In the genomic region with DNA sequence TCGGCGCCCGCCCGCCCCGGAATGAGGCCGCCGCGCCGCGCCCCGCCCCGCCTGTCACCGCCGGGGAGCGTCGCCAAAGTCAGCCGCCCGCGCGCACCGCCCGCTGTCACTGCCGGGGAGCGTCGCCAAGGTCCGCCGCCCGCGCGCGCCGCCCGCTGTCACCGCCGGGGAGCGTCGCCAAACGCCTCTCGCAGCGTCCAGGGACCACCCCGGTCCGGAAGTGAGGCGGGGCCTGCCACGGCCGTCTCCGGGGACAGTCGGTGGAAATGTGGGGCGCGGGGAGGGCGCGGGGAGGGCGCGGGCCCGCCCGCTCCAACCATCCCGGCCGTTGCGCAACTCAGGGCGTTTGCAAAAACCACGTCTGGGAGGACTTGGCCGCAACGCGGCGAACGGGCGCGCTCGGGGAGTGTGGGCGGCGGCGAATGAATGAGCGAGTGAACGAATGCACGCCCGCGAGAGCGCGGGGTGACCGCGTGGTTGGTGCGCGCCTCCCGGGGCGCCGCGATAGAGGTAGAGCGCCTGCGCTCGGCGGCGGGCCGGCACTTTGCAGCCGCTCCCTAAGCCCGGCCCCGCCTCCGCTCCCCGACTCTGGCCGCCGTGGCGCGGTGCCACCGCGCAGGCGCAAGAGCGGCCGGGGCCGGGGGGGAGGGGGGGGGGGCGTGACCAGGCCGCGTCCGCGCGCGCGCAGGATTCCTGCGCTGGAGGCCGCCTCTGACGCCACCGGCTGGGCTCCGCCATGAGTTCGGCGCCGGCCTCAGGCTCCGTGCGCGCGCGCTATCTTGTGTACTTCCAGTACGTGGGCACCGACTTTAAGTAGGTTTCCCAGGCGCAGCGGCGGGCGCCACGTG, we compare ENCODE assay signal across 8 cellular contexts. TPM values are rescaled to one million over a fixed set of nuclear protein-coding genes. Genes with fewer than 3 reads are reported as not detected.
DNase-seq lines count a peak whose midpoint lies in the region; TF ChIP-seq lines count a peak whose summit lies in the region.

TSS of gene ACAP3 (minus strand) at position 23 of the 848 bp plus-strand sequence. CDS start 115 bp downstream, outside the sequence.
A gene with protein sequence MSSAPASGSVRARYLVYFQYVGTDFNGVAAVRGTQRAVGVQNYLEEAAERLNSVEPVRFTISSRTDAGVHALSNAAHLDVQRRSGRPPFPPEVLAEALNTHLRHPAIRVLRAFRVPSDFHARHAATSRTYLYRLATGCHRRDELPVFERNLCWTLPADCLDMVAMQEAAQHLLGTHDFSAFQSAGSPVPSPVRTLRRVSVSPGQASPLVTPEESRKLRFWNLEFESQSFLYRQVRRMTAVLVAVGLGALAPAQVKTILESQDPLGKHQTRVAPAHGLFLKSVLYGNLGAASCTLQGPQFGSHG (plus strand): TSS at position 690 of the 848 bp plus-strand sequence. CDS start 47 bp downstream, at position 737.

- no peaks in the 10 kb centered on the region for H3K36me3 Mint-ChIP-seq in neural progenitor cell

- H3K9me3 ChIP-seq in neural progenitor cell (ENCODE audit: low read depth) (no peaks in the 10 kb centered on the region), stomach smooth muscle (ENCODE audit: control insufficient read depth in 2 of 2, low read length in 2 of 2) (no peaks in the 10 kb centered on the region)

- H3K4me2 ChIP-seq in neural progenitor cell: peak within 1 kb of the TSS; percentile 100

- H2AFZ ChIP-seq in neural progenitor cell (replicated peaks): peak within 1 kb of the TSS; percentile 64

- H3K9ac ChIP-seq in neural progenitor cell: peak within 1 kb of the TSS; percentile 44
- peak within 1 kb of the TSS; percentile 68 to 73 for H3K9ac ChIP-seq in stomach smooth muscle (ENCODE audit: low read length in 2 of 2)

- H3K4me3 ChIP-seq in fibroblast of villous mesenchyme (ENCODE audit: low read depth, low read length) (peak within 1 kb of the TSS; percentile 76), neural progenitor cell (peak within 1 kb of the TSS; percentile 71), stomach smooth muscle (ENCODE audit: low read length in 2 of 2) (peak within 1 kb of the TSS; percentile 75 to 83)

- H3K27me3 ChIP-seq in neural progenitor cell (peaks cover 10% of the 10 kb centered on the region), stomach smooth muscle (ENCODE audit: control insufficient read depth in 1 of 2, insufficient read depth in 2 of 2, low read length in 2 of 2) (no peaks in the 10 kb centered on the region)

- H3K4me1 ChIP-seq in neural progenitor cell (peaks cover 37% of the 10 kb centered on the region), stomach smooth muscle (ENCODE audit: control insufficient read depth, insufficient read depth, low read length) (peaks cover 57% of the 10 kb centered on the region)

- no peak for TF ChIP-seq CTCF in fibroblast of villous mesenchyme (IDR thresholded peaks at IDR 0.05; ENCODE audit: insufficient read depth, low read depth, low read length)
- no peak for TF ChIP-seq CTCF in neural progenitor cell (IDR thresholded peaks at IDR 0.05)

- no peaks in the 10 kb centered on the region for H3K9me3 Mint-ChIP-seq in neural progenitor cell

- H3K27ac ChIP-seq in neural progenitor cell: no peak within 1 kb of the TSS
- H3K27ac ChIP-seq in stomach smooth muscle (ENCODE audit: low read length): peak within 1 kb of the TSS; percentile 77

- no peak within 1 kb of the TSS for H3K27ac Mint-ChIP-seq in neural progenitor cell

- peak; percentile 95 for DNase-seq in Daoy (ENCODE audit: low read depth)
- DNase-seq in GOT3 (lab: John Stamatoyannopoulos, UW): peak; percentile 88
- peak; percentile 92 for DNase-seq in LoVo (ENCODE audit: low spot score)
- peak; percentile 69 for DNase-seq in SHP77 treated with DMSO at 0.1 percent for 48 hours (lab: John Stamatoyannopoulos, UW)
- peak; percentile 95 for DNase-seq in activated effector memory CD4-positive, alpha-beta T cell treated with anti-CD3 and anti-CD28 coated beads, Interleukin-2, amount 50 U/mL, for 16 hours
- peak; percentile 93 for DNase-seq in fibroblast of villous mesenchyme (ENCODE audit: low read depth)
- peak; percentile 96 for DNase-seq in neural progenitor cell (ENCODE audit: low spot score)

- peaks cover 18% of the 10 kb centered on the region for H3K4me1 Mint-ChIP-seq in neural progenitor cell

- peaks cover 51% of the 10 kb centered on the region for H4K20me1 ChIP-seq in neural progenitor cell (ENCODE audit: low read depth)

- peaks cover 24% of the 10 kb centered on the region for H3F3A ChIP-seq in neural progenitor cell (ENCODE audit: low read depth)

- H3K4me3 Mint-ChIP-seq in neural progenitor cell: peak within 1 kb of the TSS; percentile 94

- H3K36me3 ChIP-seq in neural progenitor cell (no peaks in the 10 kb centered on the region), stomach smooth muscle (ENCODE audit: control insufficient read depth in 2 of 2, insufficient read depth in 2 of 2, low read length in 2 of 2) (peaks cover 10 to 13% of the 10 kb centered on the region in 2 donors)

- H3K79me2 ChIP-seq in neural progenitor cell (ENCODE audit: low read depth): peaks cover 5% of the 10 kb centered on the region

- H3K27me3 Mint-ChIP-seq in neural progenitor cell (ENCODE audit: insufficient read depth, low read depth): peaks cover 4% of the 10 kb centered on the region

RNA-seq across cellular contexts. Expression of gene ACAP3, which starts in this region (rescaled TPM):
- total RNA-seq in Daoy (2014; rRNA removed; shearing (Covaris generic)): 17.5 and 19.3 TPM in 2 replicates
- 43.2 and 54.8 TPM in 2 replicates for total RNA-seq in fibroblast of villous mesenchyme
- total RNA-seq in neural progenitor cell (ENCODE audit: low replicate concordance): 10.7 and 24.6 TPM in 2 replicates

RNA-seq across cellular contexts. Expression of the second gene that starts in this region (rescaled TPM):
- 18.8 and 39.8 TPM in 2 replicates for total RNA-seq in Daoy (2014; rRNA removed; shearing (Covaris generic))
- total RNA-seq in fibroblast of villous mesenchyme (25.0 and 36.7 TPM in 2 replicates), neural progenitor cell (ENCODE audit: low replicate concordance) (3.7 and 22.5 TPM in 2 replicates)
